27 cellular contexts compared by ENCODE assay signal in genomic region chr4:74012130-74012529, GRCh38. TPM values are rescaled to one million over a fixed set of nuclear protein-coding genes. Genes with fewer than 3 reads are reported as not detected.
DNase-seq lines count a peak whose midpoint lies in the region; ATAC-seq, FAIRE-seq and TF ChIP-seq lines count a peak whose summit lies in the region.
"Had no signal": no experiment of that assay in that cellular context is flagged by ENCODE, and none has a peak within 500 bp of the region (broad histone marks: within the 10 kb centered on the region; RNA-seq: fewer than 3 reads in every experiment).

No MANE protein-coding gene starts in this region.

- no peak overlapping the region for H2BK15ac ChIP-seq in mesendoderm (replicated peaks; ENCODE audit: low read depth)

- no peak overlapping the region for H3K56ac ChIP-seq in mesendoderm (ENCODE audit: low read length)

- no peak overlapping the region for H4K5ac ChIP-seq in mesendoderm (ENCODE audit: low read length)

- POLR2A ChIA-PET in A549 (lab: Yijun Ruan, JAX): no interaction called here
- POLR2A ChIA-PET in naive thymus-derived CD4-positive, alpha-beta T cell (lab: Charles Lee): no interaction called here

- no peak overlapping the region for H3K23ac ChIP-seq in mesendoderm (ENCODE audit: low read length)

- H3K4me1 Mint-ChIP-seq in naive thymus-derived CD4-positive, alpha-beta T cell: peaks cover 0 to 16% (median 0%) of the 10 kb centered on the region in 7 donors
- H3K4me1 Mint-ChIP-seq: CD4-positive, alpha-beta memory T cell had no signal

- no peak overlapping the region for H3K4ac ChIP-seq in mesendoderm (ENCODE audit: low read depth, low read length)

- H3K79me2 ChIP-seq in mesendoderm (ENCODE audit: control insufficient read depth, insufficient read depth, low read length): no peaks in the 10 kb centered on the region

- peaks cover 18% of the 10 kb centered on the region; the same call in 2 of the 3 replicates for H3K4me1 ChIP-seq in A549
- no peaks in the 10 kb centered on the region for H3K4me1 ChIP-seq in naive thymus-derived CD4-positive, alpha-beta T cell (ENCODE audit: control insufficient read depth in 2 of 2, insufficient read depth in 2 of 2, low read length in 2 of 2)
- no peaks in the 10 kb centered on the region for H3K4me1 ChIP-seq in mesendoderm (ENCODE audit: control insufficient read depth, low read depth, low read length)
- H3K4me1 ChIP-seq in uterus: no peaks in the 10 kb centered on the region
- H3K4me1 ChIP-seq: BE2C, HAP-1 had no signal

- no peak for DNase-seq in A549 (ENCODE audit: low read depth in 1 of 2, low spot score in 1 of 2)
- peak; percentile 4 for DNase-seq in Ammon's horn (ENCODE audit: low spot score)
- DNase-seq in naive thymus-derived CD4-positive, alpha-beta T cell: no peak
- DNase-seq in mesendoderm: no peak
- no peak for DNase-seq in uterus
- DNase-seq in NCI-H510A (lab: John Stamatoyannopoulos, UW): no peak
- DNase-seq in NCI-H2081 (lab: John Stamatoyannopoulos, UW): no peak
- DNase-seq: BE2C; Calu3; CD4-positive, alpha-beta memory T cell; COR-L47; DMS53; DMS79 treated with DMSO at 0.1 percent for 48 hours; GF-D8; GOT3; HFFc6 had no signal

- H3K27ac ChIP-seq in A549 (no peak overlapping the region), mesendoderm (ENCODE audit: low read depth, low read length) (no peak overlapping the region), uterus (no peak overlapping the region)
- no peak overlapping the region for H3K27ac ChIP-seq in naive thymus-derived CD4-positive, alpha-beta T cell (ENCODE audit: low read depth, low read length)
- H3K27ac ChIP-seq: BLaER1 treated with 17β-estradiol and CSF1 and Interleukin-3, amounts not matched to agents 10 nM and 100 nM had no signal

- no peak for ATAC-seq in A549
- ATAC-seq in esophagus mucosa: peak; percentile 57
- ATAC-seq in naive thymus-derived CD4-positive, alpha-beta T cell: peak; percentile 18

- no peaks in the 10 kb centered on the region for H3K79me1 ChIP-seq in mesendoderm (ENCODE audit: low read length)

- no peak overlapping the region for H3K18ac ChIP-seq in mesendoderm (ENCODE audit: low read length)

- H3K4me3 ChIP-seq in A549: no peak overlapping the region
- no peak overlapping the region for H3K4me3 ChIP-seq in naive thymus-derived CD4-positive, alpha-beta T cell (ENCODE audit: low read length)
- H3K4me3 ChIP-seq in mesendoderm (ENCODE audit: low read length): no peak overlapping the region
- no peak overlapping the region for H3K4me3 ChIP-seq in uterus
- H3K4me3 ChIP-seq: BLaER1 treated with 17β-estradiol and CSF1 and Interleukin-3, amounts not matched to agents 10 nM and 100 nM; HAP-1 had no signal

- intact Hi-C loops in naive thymus-derived CD4-positive, alpha-beta T cell (cut with micrococcal nuclease): no loop called here
- intact Hi-C loops in uterus (cut with DNase I; ENCODE audit: low total_unique reads): no loop called here

- peaks cover 0 to 6% (median 0%) of the 10 kb centered on the region in 11 donors for H3K9me3 Mint-ChIP-seq in naive thymus-derived CD4-positive, alpha-beta T cell
- H3K9me3 Mint-ChIP-seq: HFFc6 had no signal

- peaks cover 0 to 14% (median 7%) of the 10 kb centered on the region in 5 donors for H3K27me3 Mint-ChIP-seq in naive thymus-derived CD4-positive, alpha-beta T cell

- H4K8ac ChIP-seq in mesendoderm (ENCODE audit: low read depth, low read length): no peak overlapping the region

- no peak overlapping the region for H3K4me3 Mint-ChIP-seq in naive thymus-derived CD4-positive, alpha-beta T cell
- H3K4me3 Mint-ChIP-seq: CD14-positive monocyte; CD4-positive, alpha-beta memory T cell; HFFc6 had no signal

- H3K36me3 Mint-ChIP-seq in naive thymus-derived CD4-positive, alpha-beta T cell: no peaks in the 10 kb centered on the region
- H3K36me3 Mint-ChIP-seq: CD14-positive monocyte; CD4-positive, alpha-beta memory T cell had no signal

- no peaks in the 10 kb centered on the region for H3K36me3 ChIP-seq in naive thymus-derived CD4-positive, alpha-beta T cell (ENCODE audit: control insufficient read depth in 2 of 3, insufficient read depth in 3 of 3, low read length in 3 of 3)
- H3K36me3 ChIP-seq in mesendoderm (ENCODE audit: control insufficient read depth, insufficient read depth, low read length) (no peaks in the 10 kb centered on the region), uterus (no peaks in the 10 kb centered on the region)
- H3K36me3 ChIP-seq: BE2C; BLaER1 treated with 17β-estradiol and CSF1 and Interleukin-3, amounts not matched to agents 10 nM and 100 nM; HAP-1 had no signal

- no peak for TF ChIP-seq CTCF in A549 (IDR thresholded peaks at IDR 0.05)
- TF ChIP-seq CTCF in uterus (IDR thresholded peaks at IDR 0.05): no peak

- no peak overlapping the region for H2AK5ac ChIP-seq in mesendoderm (ENCODE audit: low read length)

- WGBS in A549 (ENCODE audit: missing lambda C conversion rate): 87% methylated on average over 4 of the region's 4 CpGs
- WGBS in mesendoderm (ENCODE audit: extremely low coverage, insufficient coverage, low lambda C conversion rate): no CpG with 5 or more reads among the region's 4 CpGs

- no peak overlapping the region for H2BK120ac ChIP-seq in mesendoderm (ENCODE audit: low read depth, low read length)

- no peak for FAIRE-seq in A549 (lab: Jason Lieb, UNC)
- FAIRE-seq: GM12891, GM18507, H54 had no signal

- CTCF ChIA-PET in A549 (lab: Yijun Ruan, JAX): no interaction called here
- CTCF ChIA-PET in naive thymus-derived CD4-positive, alpha-beta T cell (lab: Charles Lee): no interaction called here

- no peak overlapping the region for H3K27ac Mint-ChIP-seq in naive thymus-derived CD4-positive, alpha-beta T cell
- H3K27ac Mint-ChIP-seq: CD14-positive monocyte; CD4-positive, alpha-beta memory T cell; HFFc6 had no signal

- TF ChIP-seq POLR2A in A549 (IDR thresholded peaks at IDR 0.05; ENCODE audit: low read length): no peak
- TF ChIP-seq POLR2A in uterus (IDR thresholded peaks at IDR 0.05): no peak

- H3K9me3 ChIP-seq in A549 (no peaks in the 10 kb centered on the region; the same call in 2 of the 3 replicates), uterus (no peaks in the 10 kb centered on the region)
- no peaks in the 10 kb centered on the region for H3K9me3 ChIP-seq in naive thymus-derived CD4-positive, alpha-beta T cell (ENCODE audit: control insufficient read depth in 2 of 3, low read length in 3 of 3)
- H3K9me3 ChIP-seq: BE2C, HAP-1 had no signal

- H2BK5ac ChIP-seq in mesendoderm (ENCODE audit: low read length): no peak overlapping the region

- no peak for TF ChIP-seq RAD21 in A549 (conservative IDR thresholded peaks at IDR 0.05 in 1 of 2, IDR thresholded peaks at IDR 0.05 in 1 of 2)

- H3K4me2 ChIP-seq in A549: no peak overlapping the region
- no peak overlapping the region for H3K4me2 ChIP-seq in mesendoderm (ENCODE audit: low read length)

- H3K9ac ChIP-seq in mesendoderm (ENCODE audit: low read length): no peak overlapping the region
- H3K9ac ChIP-seq: BLaER1 treated with 17β-estradiol and CSF1 and Interleukin-3, amounts not matched to agents 10 nM and 100 nM had no signal

- H3K27me3 ChIP-seq in naive thymus-derived CD4-positive, alpha-beta T cell (ENCODE audit: control insufficient read depth in 2 of 2, insufficient read depth in 2 of 2, low read length in 2 of 2): no peaks in the 10 kb centered on the region
- H3K27me3 ChIP-seq in mesendoderm (ENCODE audit: insufficient read depth, low read length, poor library complexity) (no peaks in the 10 kb centered on the region), uterus (no peaks in the 10 kb centered on the region)
- H3K27me3 ChIP-seq: BLaER1 treated with 17β-estradiol and CSF1 and Interleukin-3, amounts not matched to agents 10 nM and 100 nM had no signal

- TF ChIP-seq EP300 in A549 (IDR thresholded peaks at IDR 0.05): no peak

RNA-seq across cellular contexts. Expression of gene CXCL5, which starts 13.7 kb away (rescaled TPM):
- polyA plus RNA-seq in A549 (2011; rRNA removed) (116 and 195 TPM in 2 replicates), A549 (2017; fragmentation: RNase III; extraction: RNeasy Plus Mini Kit Qiagen cat#74134 plus additional on column Dnase treatment) (107 to 127 TPM (median 120 TPM) in 3 replicates)
- 38.0 and 38.2 TPM in 2 replicates for polyA plus RNA-seq in A549 (2012; cell fraction: cytosol; rRNA removed)
- polyA plus RNA-seq in A549 (2012; cell fraction: nucleus; rRNA removed): 38.7 and 41.7 TPM in 2 replicates
- 24.8 and 27.2 TPM in 2 replicates for polyA minus RNA-seq in A549 (2011; rRNA and poly(A)+ RNA removed)
- total RNA-seq in esophagus mucosa (0.12 TPM), uterus (not detected)
- under 1 TPM in 1 of 5 experiments, not detected in 4; 0.29 TPM for total RNA-seq in naive thymus-derived CD4-positive, alpha-beta T cell
- polyA plus RNA-seq in naive thymus-derived CD4-positive, alpha-beta T cell: not detected
- 2.7 TPM for polyA plus RNA-seq in mesendoderm (2013, experiment 1 of 2)
- 2.7 TPM for polyA plus RNA-seq in mesendoderm (2013, experiment 2 of 2)
- total RNA-seq: A172; CD4-positive, alpha-beta memory T cell; Daoy; G401 had no signal
- polyA plus RNA-seq: CD4-positive, alpha-beta memory T cell had no signal

RNA-seq across cellular contexts. Expression of gene PPBP, which starts 24.1 kb away (rescaled TPM):
- polyA plus RNA-seq in A549 (2011; rRNA removed): 0.16 TPM in 1 of 2 replicates, not detected in the other
- 0.11 TPM in 1 of 2 replicates, not detected in the other for polyA plus RNA-seq in A549 (2012; cell fraction: cytosol; rRNA removed)
- not detected in 2 replicates for polyA plus RNA-seq in A549 (2012; cell fraction: nucleus; rRNA removed)
- polyA plus RNA-seq in A549 (2017; fragmentation: RNase III; extraction: RNeasy Plus Mini Kit Qiagen cat#74134 plus additional on column Dnase treatment): 0.35 TPM in 1 of 3 replicates, not detected in the others
- polyA minus RNA-seq in A549 (2011; rRNA and poly(A)+ RNA removed): not detected in 2 replicates
- total RNA-seq in esophagus mucosa: 1.0 TPM
- total RNA-seq in naive thymus-derived CD4-positive, alpha-beta T cell: 10 to 100 TPM in 1 of 5 experiments, 1 to 10 TPM in 1, not detected in 3; 3.3 to 34.9 TPM
- not detected for polyA plus RNA-seq in naive thymus-derived CD4-positive, alpha-beta T cell
- 0.14 TPM for polyA plus RNA-seq in mesendoderm (2013, experiment 1 of 2)
- 0.10 TPM for polyA plus RNA-seq in mesendoderm (2013, experiment 2 of 2)
- 10 to 100 TPM in 1 of 4 donors, 1 to 10 TPM in 1, not detected in 2; 2.5 to 27.9 TPM for total RNA-seq in uterus
- total RNA-seq: A172; Calu3; CD4-positive, alpha-beta memory T cell; Daoy; G401; HFFc6 had no signal
- polyA plus RNA-seq: AG04450 had no signal

RNA-seq across cellular contexts. Expression of gene CXCL3, which starts 26.4 kb away (rescaled TPM):
- 14.9 and 17.9 TPM in 2 replicates for polyA plus RNA-seq in A549 (2011; rRNA removed)
- 16.5 and 19.9 TPM in 2 replicates for polyA plus RNA-seq in A549 (2012; cell fraction: cytosol; rRNA removed)
- 19.9 and 29.2 TPM in 2 replicates for polyA plus RNA-seq in A549 (2012; cell fraction: nucleus; rRNA removed)
- polyA plus RNA-seq in A549 (2017; fragmentation: RNase III; extraction: RNeasy Plus Mini Kit Qiagen cat#74134 plus additional on column Dnase treatment): 5.1 to 5.5 TPM (median 5.2 TPM) in 3 replicates
- polyA minus RNA-seq in A549 (2011; rRNA and poly(A)+ RNA removed): 7.2 and 7.9 TPM in 2 replicates
- total RNA-seq in esophagus mucosa: 0.28 TPM
- 10 to 100 TPM in 1 of 5 experiments, 1 to 10 TPM in 1, under 1 TPM in 1, not detected in 2; 0.92 to 15.3 (median 3.0) TPM for total RNA-seq in naive thymus-derived CD4-positive, alpha-beta T cell
- not detected for polyA plus RNA-seq in naive thymus-derived CD4-positive, alpha-beta T cell
- 1.2 TPM for polyA plus RNA-seq in mesendoderm (2013, experiment 1 of 2)
- 1.7 TPM for polyA plus RNA-seq in mesendoderm (2013, experiment 2 of 2)
- total RNA-seq in uterus: 1 to 10 TPM in 1 of 4 donors, under 1 TPM in 1, not detected in 2; 0.62 to 2.5 TPM
- total RNA-seq: A172; CD4-positive, alpha-beta memory T cell; G401 had no signal
- polyA plus RNA-seq: CD4-positive, alpha-beta memory T cell had no signal

RNA-seq across cellular contexts. Expression of gene PF4, which starts 30.3 kb away (rescaled TPM):
- polyA plus RNA-seq in A549 (2011; rRNA removed): 0.81 and 1.1 TPM in 2 replicates
- polyA plus RNA-seq in A549 (2012; cell fraction: cytosol; rRNA removed): 0.70 and 1.4 TPM in 2 replicates
- 1.00 and 1.3 TPM in 2 replicates for polyA plus RNA-seq in A549 (2012; cell fraction: nucleus; rRNA removed)
- polyA plus RNA-seq in A549 (2017; fragmentation: RNase III; extraction: RNeasy Plus Mini Kit Qiagen cat#74134 plus additional on column Dnase treatment): 0.87 to 1.7 TPM (median 1.0 TPM) in 3 replicates
- 0.83 TPM in 1 of 2 replicates, not detected in the other for polyA minus RNA-seq in A549 (2011; rRNA and poly(A)+ RNA removed)
- not detected for total RNA-seq in esophagus mucosa
- total RNA-seq in naive thymus-derived CD4-positive, alpha-beta T cell: 10 to 100 TPM in 1 of 5 experiments, under 1 TPM in 1, not detected in 3; 0.72 to 13.2 TPM
- not detected for polyA plus RNA-seq in naive thymus-derived CD4-positive, alpha-beta T cell
- polyA plus RNA-seq in mesendoderm (2013, experiment 1 of 2): 0.35 TPM
- polyA plus RNA-seq in mesendoderm (2013, experiment 2 of 2): 0.69 TPM
- not detected for total RNA-seq in uterus
- total RNA-seq: A172; CD4-positive, alpha-beta memory T cell; Daoy; G401 had no signal
- polyA plus RNA-seq: AG04450 had no signal

Comparison
In these comparisons a context has a peak if more than half of its experiments do, and no peak if none do; other contexts are left out.
1. ATAC-seq: peak in esophagus mucosa (single experiment) and naive thymus-derived CD4-positive, alpha-beta T cell (single experiment); none in A549 (0 of 2).